In the genomic region with DNA sequence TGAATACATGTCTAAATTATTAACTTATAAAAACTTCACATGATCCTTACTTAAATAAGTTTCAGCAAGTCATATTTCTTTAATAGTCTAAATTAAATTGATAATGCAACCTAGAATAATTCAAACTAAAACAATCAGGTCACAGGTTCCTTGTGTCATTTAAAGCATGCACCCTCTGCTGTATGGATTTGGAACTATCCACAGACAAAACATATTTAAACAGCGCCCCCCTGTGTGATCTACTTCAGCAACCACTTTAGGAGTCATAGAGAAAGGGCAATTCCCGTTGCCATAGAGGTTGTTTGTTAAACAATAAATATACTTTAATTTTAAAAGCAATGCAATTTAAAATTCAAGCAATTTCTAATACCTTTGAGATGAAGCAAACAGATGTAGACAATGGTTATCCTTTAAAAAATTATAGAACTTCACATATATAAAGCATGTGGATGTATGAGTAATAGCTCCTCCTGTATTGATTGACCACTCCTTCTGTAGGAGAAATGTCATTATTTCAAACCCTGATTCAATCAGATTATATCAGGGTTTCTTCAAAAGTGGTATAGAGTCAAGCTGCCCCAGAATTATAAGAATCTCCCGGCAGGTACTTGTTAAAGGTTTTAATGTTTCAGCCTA, we compare ENCODE assay signal across 1 cellular context.
TF ChIP-seq lines count a peak whose summit lies in the region.

No MANE protein-coding gene starts in this region.

TF ChIP-seq in HepG2, 621 proteins besides CTCF, POLR2A, EP300 and RAD21 (continued from another document and continues in another):
- TF ChIP-seq, protein P1, sequence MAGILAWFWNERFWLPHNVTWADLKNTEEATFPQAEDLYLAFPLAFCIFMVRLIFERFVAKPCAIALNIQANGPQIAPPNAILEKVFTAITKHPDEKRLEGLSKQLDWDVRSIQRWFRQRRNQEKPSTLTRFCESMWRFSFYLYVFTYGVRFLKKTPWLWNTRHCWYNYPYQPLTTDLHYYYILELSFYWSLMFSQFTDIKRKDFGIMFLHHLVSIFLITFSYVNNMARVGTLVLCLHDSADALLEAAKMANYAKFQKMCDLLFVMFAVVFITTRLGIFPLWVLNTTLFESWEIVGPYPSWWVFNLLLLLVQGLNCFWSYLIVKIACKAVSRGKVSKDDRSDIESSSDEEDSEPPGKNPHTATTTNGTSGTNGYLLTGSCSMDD (CRISPR knock-in tag; IDR thresholded peaks at IDR 0.05): no peak
- TF ChIP-seq IKZF4 (CRISPR knock-in tag; IDR thresholded peaks at IDR 0.05; ENCODE audit: borderline replicate concordance, low read depth, not compliant biosample characterization): no peak
- TF ChIP-seq, protein P2, sequence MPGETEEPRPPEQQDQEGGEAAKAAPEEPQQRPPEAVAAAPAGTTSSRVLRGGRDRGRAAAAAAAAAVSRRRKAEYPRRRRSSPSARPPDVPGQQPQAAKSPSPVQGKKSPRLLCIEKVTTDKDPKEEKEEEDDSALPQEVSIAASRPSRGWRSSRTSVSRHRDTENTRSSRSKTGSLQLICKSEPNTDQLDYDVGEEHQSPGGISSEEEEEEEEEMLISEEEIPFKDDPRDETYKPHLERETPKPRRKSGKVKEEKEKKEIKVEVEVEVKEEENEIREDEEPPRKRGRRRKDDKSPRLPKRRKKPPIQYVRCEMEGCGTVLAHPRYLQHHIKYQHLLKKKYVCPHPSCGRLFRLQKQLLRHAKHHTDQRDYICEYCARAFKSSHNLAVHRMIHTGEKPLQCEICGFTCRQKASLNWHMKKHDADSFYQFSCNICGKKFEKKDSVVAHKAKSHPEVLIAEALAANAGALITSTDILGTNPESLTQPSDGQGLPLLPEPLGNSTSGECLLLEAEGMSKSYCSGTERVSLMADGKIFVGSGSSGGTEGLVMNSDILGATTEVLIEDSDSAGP (CRISPR knock-in tag; IDR thresholded peaks at IDR 0.05; ENCODE audit: borderline replicate concordance): no peak
- TF ChIP-seq PCBP1 (IDR thresholded peaks at IDR 0.05; ENCODE audit: borderline replicate concordance, low read depth, low read length): no peak
- no peak for TF ChIP-seq HNRNPL (IDR thresholded peaks at IDR 0.05; ENCODE audit: low read depth, low read length)
- TF ChIP-seq CEBPG (CRISPR knock-in tag; IDR thresholded peaks at IDR 0.05): 0 out of 2 replicates have a peak, but pooled peaks have one; percentile 10
- no peak for TF ChIP-seq MXD4 (CRISPR knock-in tag; IDR thresholded peaks at IDR 0.05)
- no peak for TF ChIP-seq PHF20 (CRISPR knock-in tag; IDR thresholded peaks at IDR 0.05)
- TF ChIP-seq SNRNP70 (IDR thresholded peaks at IDR 0.05; ENCODE audit: low read depth, low read length): no peak
- TF ChIP-seq, protein P3, sequence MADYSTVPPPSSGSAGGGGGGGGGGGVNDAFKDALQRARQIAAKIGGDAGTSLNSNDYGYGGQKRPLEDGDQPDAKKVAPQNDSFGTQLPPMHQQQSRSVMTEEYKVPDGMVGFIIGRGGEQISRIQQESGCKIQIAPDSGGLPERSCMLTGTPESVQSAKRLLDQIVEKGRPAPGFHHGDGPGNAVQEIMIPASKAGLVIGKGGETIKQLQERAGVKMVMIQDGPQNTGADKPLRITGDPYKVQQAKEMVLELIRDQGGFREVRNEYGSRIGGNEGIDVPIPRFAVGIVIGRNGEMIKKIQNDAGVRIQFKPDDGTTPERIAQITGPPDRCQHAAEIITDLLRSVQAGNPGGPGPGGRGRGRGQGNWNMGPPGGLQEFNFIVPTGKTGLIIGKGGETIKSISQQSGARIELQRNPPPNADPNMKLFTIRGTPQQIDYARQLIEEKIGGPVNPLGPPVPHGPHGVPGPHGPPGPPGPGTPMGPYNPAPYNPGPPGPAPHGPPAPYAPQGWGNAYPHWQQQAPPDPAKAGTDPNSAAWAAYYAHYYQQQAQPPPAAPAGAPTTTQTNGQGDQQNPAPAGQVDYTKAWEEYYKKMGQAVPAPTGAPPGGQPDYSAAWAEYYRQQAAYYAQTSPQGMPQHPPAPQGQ (CRISPR knock-in tag; IDR thresholded peaks at IDR 0.05; ENCODE audit: borderline replicate concordance): no peak
- TF ChIP-seq ZKSCAN8 (CRISPR knock-in tag; IDR thresholded peaks at IDR 0.05; ENCODE audit: borderline replicate concordance): peak; percentile 39; the same call in 1 of the 2 replicates
- TF ChIP-seq ZSCAN31 (CRISPR knock-in tag; IDR thresholded peaks at IDR 0.05; ENCODE audit: low read depth): no peak
- no peak for TF ChIP-seq SIN3A (IDR thresholded peaks at IDR 0.05; ENCODE audit: borderline replicate concordance, low read depth, low read length)
- TF ChIP-seq NR2F6 (IDR thresholded peaks at IDR 0.05): peak; percentile 40; the same call in 1 of the 2 replicates
- peak; percentile 17; the same call in 1 of the 2 replicates for TF ChIP-seq NR2F6 (CRISPR knock-in tag; IDR thresholded peaks at IDR 0.05)
- TF ChIP-seq CAMTA2 (CRISPR knock-in tag; IDR thresholded peaks at IDR 0.05; ENCODE audit: borderline replicate concordance): no peak
- 0 out of 2 replicates have a peak, but pooled peaks have one; percentile 40 for TF ChIP-seq ELF3 (CRISPR knock-in tag; IDR thresholded peaks at IDR 0.05)
- peak; percentile 34; the same call in 1 of the 2 replicates for TF ChIP-seq POGZ (CRISPR knock-in tag; IDR thresholded peaks at IDR 0.05)
- no peak for TF ChIP-seq FOXK1 (CRISPR knock-in tag; IDR thresholded peaks at IDR 0.05; ENCODE audit: borderline replicate concordance, low read depth)
- no peak for TF ChIP-seq ZNF232 (CRISPR knock-in tag; IDR thresholded peaks at IDR 0.05; ENCODE audit: borderline replicate concordance)
- no peak for TF ChIP-seq HNRNPUL1 (IDR thresholded peaks at IDR 0.05; ENCODE audit: low read depth, low read length)
- no peak for TF ChIP-seq NFKB2 (CRISPR knock-in tag; IDR thresholded peaks at IDR 0.05; ENCODE audit: borderline replicate concordance)
- peak; percentile 72; the same call in 1 of the 2 replicates for TF ChIP-seq IRF2 (CRISPR knock-in tag; IDR thresholded peaks at IDR 0.05)
- TF ChIP-seq, protein P4, sequence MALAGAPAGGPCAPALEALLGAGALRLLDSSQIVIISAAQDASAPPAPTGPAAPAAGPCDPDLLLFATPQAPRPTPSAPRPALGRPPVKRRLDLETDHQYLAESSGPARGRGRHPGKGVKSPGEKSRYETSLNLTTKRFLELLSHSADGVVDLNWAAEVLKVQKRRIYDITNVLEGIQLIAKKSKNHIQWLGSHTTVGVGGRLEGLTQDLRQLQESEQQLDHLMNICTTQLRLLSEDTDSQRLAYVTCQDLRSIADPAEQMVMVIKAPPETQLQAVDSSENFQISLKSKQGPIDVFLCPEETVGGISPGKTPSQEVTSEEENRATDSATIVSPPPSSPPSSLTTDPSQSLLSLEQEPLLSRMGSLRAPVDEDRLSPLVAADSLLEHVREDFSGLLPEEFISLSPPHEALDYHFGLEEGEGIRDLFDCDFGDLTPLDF (CRISPR knock-in tag; IDR thresholded peaks at IDR 0.05): no peak
- no peak for TF ChIP-seq TEAD2 (CRISPR knock-in tag; IDR thresholded peaks at IDR 0.05)
- no peak for TF ChIP-seq ZNF543 (CRISPR knock-in tag; IDR thresholded peaks at IDR 0.05)
- 0 out of 2 replicates have a peak, but pooled peaks have one; percentile 29 for TF ChIP-seq ZNF614 (CRISPR knock-in tag; IDR thresholded peaks at IDR 0.05; ENCODE audit: borderline replicate concordance)
- TF ChIP-seq RFX1 (IDR thresholded peaks at IDR 0.05): no peak
- no peak for TF ChIP-seq JUND (CRISPR knock-in tag; IDR thresholded peaks at IDR 0.05)
- TF ChIP-seq ZNF253 (CRISPR knock-in tag; IDR thresholded peaks at IDR 0.05; ENCODE audit: borderline replicate concordance): no peak
- TF ChIP-seq POLR2AphosphoS5 (IDR thresholded peaks at IDR 0.05; ENCODE audit: low read depth, low read length): no peak
- no peak for TF ChIP-seq MEIS1 (CRISPR knock-in tag; IDR thresholded peaks at IDR 0.05; ENCODE audit: borderline replicate concordance)
- no peak for TF ChIP-seq DPF2 (CRISPR knock-in tag; IDR thresholded peaks at IDR 0.05; ENCODE audit: borderline replicate concordance, low read depth)
- no peak for TF ChIP-seq DNMT1 (CRISPR knock-in tag; IDR thresholded peaks at IDR 0.05)
- peak; percentile 53; the same call in 1 of the 2 replicates for TF ChIP-seq HMG20A (CRISPR knock-in tag; IDR thresholded peaks at IDR 0.05; ENCODE audit: borderline replicate concordance)
- no peak for TF ChIP-seq SRSF4 (IDR thresholded peaks at IDR 0.05; ENCODE audit: low read depth, low read length, poor library complexity, severe bottlenecking)
- TF ChIP-seq, protein P5, sequence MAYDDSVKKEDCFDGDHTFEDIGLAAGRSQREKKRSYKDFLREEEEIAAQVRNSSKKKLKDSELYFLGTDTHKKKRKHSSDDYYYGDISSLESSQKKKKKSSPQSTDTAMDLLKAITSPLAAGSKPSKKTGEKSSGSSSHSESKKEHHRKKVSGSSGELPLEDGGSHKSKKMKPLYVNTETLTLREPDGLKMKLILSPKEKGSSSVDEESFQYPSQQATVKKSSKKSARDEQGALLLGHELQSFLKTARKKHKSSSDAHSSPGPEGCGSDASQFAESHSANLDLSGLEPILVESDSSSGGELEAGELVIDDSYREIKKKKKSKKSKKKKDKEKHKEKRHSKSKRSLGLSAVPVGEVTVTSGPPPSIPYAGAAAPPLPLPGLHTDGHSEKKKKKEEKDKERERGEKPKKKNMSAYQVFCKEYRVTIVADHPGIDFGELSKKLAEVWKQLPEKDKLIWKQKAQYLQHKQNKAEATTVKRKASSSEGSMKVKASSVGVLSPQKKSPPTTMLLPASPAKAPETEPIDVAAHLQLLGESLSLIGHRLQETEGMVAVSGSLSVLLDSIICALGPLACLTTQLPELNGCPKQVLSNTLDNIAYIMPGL (CRISPR knock-in tag; IDR thresholded peaks at IDR 0.05; ENCODE audit: borderline replicate concordance in 1 of 2, low read depth in 1 of 2): peak; percentile 29 to 64; a peak in 1 of 4 replicates
- no peak for TF ChIP-seq ZNF331 (CRISPR knock-in tag; IDR thresholded peaks at IDR 0.05)
- no peak for TF ChIP-seq NR3C1 (CRISPR knock-in tag; IDR thresholded peaks at IDR 0.05)
- no peak for TF ChIP-seq ZSCAN21 (CRISPR knock-in tag; IDR thresholded peaks at IDR 0.05; ENCODE audit: borderline replicate concordance)
- TF ChIP-seq ZNF350 (CRISPR knock-in tag; IDR thresholded peaks at IDR 0.05; ENCODE audit: borderline replicate concordance, low read depth): no peak
- TF ChIP-seq FOXA3 (CRISPR knock-in tag; IDR thresholded peaks at IDR 0.05): 0 out of 2 replicates have a peak, but pooled peaks have one; percentile 19
- TF ChIP-seq, protein P6, sequence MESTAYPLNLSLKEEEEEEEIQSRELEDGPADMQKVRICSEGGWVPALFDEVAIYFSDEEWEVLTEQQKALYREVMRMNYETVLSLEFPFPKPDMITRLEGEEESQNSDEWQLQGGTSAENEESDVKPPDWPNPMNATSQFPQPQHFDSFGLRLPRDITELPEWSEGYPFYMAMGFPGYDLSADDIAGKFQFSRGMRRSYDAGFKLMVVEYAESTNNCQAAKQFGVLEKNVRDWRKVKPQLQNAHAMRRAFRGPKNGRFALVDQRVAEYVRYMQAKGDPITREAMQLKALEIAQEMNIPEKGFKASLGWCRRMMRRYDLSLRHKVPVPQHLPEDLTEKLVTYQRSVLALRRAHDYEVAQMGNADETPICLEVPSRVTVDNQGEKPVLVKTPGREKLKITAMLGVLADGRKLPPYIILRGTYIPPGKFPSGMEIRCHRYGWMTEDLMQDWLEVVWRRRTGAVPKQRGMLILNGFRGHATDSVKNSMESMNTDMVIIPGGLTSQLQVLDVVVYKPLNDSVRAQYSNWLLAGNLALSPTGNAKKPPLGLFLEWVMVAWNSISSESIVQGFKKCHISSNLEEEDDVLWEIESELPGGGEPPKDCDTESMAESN (CRISPR knock-in tag; conservative IDR thresholded peaks at IDR 0.05): no peak
- no peak for TF ChIP-seq NONO (IDR thresholded peaks at IDR 0.05)
- no peak for TF ChIP-seq NONO (CRISPR knock-in tag; conservative IDR thresholded peaks at IDR 0.05)
- peak; percentile 45; the same call in 1 of the 2 replicates for TF ChIP-seq MIER3 (CRISPR knock-in tag; IDR thresholded peaks at IDR 0.05; ENCODE audit: borderline replicate concordance)
- no peak for TF ChIP-seq ZNF562 (CRISPR knock-in tag; IDR thresholded peaks at IDR 0.05; ENCODE audit: borderline replicate concordance)
- TF ChIP-seq RAD51 (IDR thresholded peaks at IDR 0.05; ENCODE audit: borderline replicate concordance): no peak
- no peak for TF ChIP-seq ZNF772 (CRISPR knock-in tag; IDR thresholded peaks at IDR 0.05)
- no peak for TF ChIP-seq ZFP36L2 (CRISPR knock-in tag; IDR thresholded peaks at IDR 0.05)
- TF ChIP-seq MZF1 (CRISPR knock-in tag; IDR thresholded peaks at IDR 0.05; ENCODE audit: borderline replicate concordance): no peak
- TF ChIP-seq, protein P7, sequence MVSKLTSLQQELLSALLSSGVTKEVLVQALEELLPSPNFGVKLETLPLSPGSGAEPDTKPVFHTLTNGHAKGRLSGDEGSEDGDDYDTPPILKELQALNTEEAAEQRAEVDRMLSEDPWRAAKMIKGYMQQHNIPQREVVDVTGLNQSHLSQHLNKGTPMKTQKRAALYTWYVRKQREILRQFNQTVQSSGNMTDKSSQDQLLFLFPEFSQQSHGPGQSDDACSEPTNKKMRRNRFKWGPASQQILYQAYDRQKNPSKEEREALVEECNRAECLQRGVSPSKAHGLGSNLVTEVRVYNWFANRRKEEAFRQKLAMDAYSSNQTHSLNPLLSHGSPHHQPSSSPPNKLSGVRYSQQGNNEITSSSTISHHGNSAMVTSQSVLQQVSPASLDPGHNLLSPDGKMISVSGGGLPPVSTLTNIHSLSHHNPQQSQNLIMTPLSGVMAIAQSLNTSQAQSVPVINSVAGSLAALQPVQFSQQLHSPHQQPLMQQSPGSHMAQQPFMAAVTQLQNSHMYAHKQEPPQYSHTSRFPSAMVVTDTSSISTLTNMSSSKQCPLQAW (CRISPR knock-in tag; IDR thresholded peaks at IDR 0.05): no peak
- no peak for TF ChIP-seq RARG (CRISPR knock-in tag; IDR thresholded peaks at IDR 0.05; ENCODE audit: low read depth)
- no peak for TF ChIP-seq AGO1 (IDR thresholded peaks at IDR 0.05; ENCODE audit: low read depth, low read length, poor library complexity, severe bottlenecking)
- TF ChIP-seq ADNP (CRISPR knock-in tag; IDR thresholded peaks at IDR 0.05): no peak
- no peak for TF ChIP-seq JDP2 (CRISPR knock-in tag; IDR thresholded peaks at IDR 0.05; ENCODE audit: borderline replicate concordance)
- TF ChIP-seq, protein P8, sequence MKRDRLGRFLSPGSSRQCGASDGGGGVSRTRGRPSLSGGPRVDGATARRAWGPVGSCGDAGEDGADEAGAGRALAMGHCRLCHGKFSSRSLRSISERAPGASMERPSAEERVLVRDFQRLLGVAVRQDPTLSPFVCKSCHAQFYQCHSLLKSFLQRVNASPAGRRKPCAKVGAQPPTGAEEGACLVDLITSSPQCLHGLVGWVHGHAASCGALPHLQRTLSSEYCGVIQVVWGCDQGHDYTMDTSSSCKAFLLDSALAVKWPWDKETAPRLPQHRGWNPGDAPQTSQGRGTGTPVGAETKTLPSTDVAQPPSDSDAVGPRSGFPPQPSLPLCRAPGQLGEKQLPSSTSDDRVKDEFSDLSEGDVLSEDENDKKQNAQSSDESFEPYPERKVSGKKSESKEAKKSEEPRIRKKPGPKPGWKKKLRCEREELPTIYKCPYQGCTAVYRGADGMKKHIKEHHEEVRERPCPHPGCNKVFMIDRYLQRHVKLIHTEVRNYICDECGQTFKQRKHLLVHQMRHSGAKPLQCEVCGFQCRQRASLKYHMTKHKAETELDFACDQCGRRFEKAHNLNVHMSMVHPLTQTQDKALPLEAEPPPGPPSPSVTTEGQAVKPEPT (CRISPR knock-in tag; IDR thresholded peaks at IDR 0.05; ENCODE audit: low read depth): no peak
